Comparison of ENCODE assay signal across 13 cellular contexts in genomic region chr19:43502419-43502976, GRCh38. TPM values are rescaled to one million over a fixed set of nuclear protein-coding genes. Genes with fewer than 3 reads are reported as not detected.
DNase-seq lines count a peak whose midpoint lies in the region; ATAC-seq and TF ChIP-seq lines count a peak whose summit lies in the region.
"Had no signal": no experiment of that assay in that cellular context is flagged by ENCODE, and none has a peak within 500 bp of the region (broad histone marks: within the 10 kb centered on the region; RNA-seq: fewer than 3 reads in every experiment).

No MANE protein-coding gene starts in this region.

- no peak overlapping the region for H3K14ac ChIP-seq in H9 (ENCODE audit: insufficient read depth, low read length)

- peaks cover 12 to 25% of the 10 kb centered on the region in 2 experiments for H3K4me1 Mint-ChIP-seq in H9

- WGBS in H9 (ENCODE audit: extremely low coverage, insufficient read length, low lambda C conversion rate) = no CpG with 5 or more reads among the region's 23 CpGs

- H3K23me2 ChIP-seq in H9 (ENCODE audit: insufficient read length, low read depth, low read length, poor library complexity, severe bottlenecking) = peaks cover 21% of the 10 kb centered on the region

- no peaks in the 10 kb centered on the region for H3K79me1 ChIP-seq in H9 (ENCODE audit: insufficient read depth, low read depth, low read length, poor library complexity, severe bottlenecking)

- peaks cover 0 to 28% (median 0%) of the 10 kb centered on the region in 11 experiments; a peak in 7 of 22 replicates for H4K20me1 ChIP-seq in BLaER1 treated with 17β-estradiol and CSF1 and Interleukin-3, amounts not matched to agents 10 nM and 100 nM
- no peaks in the 10 kb centered on the region for H4K20me1 ChIP-seq in H9 (ENCODE audit: control insufficient read depth, insufficient read depth, insufficient read length)

- peaks cover 28 to 45% (median 35%) of the 10 kb centered on the region in 10 experiments; a peak in 19 of 20 replicates for H3K4me1 ChIP-seq in BLaER1 treated with 17β-estradiol and CSF1 and Interleukin-3, amounts not matched to agents 10 nM and 100 nM
- H3K4me1 ChIP-seq in H9 (ENCODE audit: insufficient read depth, low read length) = no peaks in the 10 kb centered on the region
- H3K4me1 ChIP-seq in adipocyte (ENCODE audit: control insufficient read depth, insufficient read depth, low read length) = peaks cover 16% of the 10 kb centered on the region
- peaks cover 23% of the 10 kb centered on the region for H3K4me1 ChIP-seq in lower lobe of right lung

- H4K5ac ChIP-seq in H9 (ENCODE audit: insufficient read length, low read depth, low read length) = no peak overlapping the region

- no peak overlapping the region for H2AFZ ChIP-seq in H9 (ENCODE audit: low read length)

- no peak for ATAC-seq in lower lobe of right lung
- ATAC-seq in GM21825 (IDR thresholded peaks at IDR 0.05; ENCODE audit: unreplicated experiment) = no peak
- ATAC-seq: activated CD8-positive, alpha-beta memory T cell treated with anti-CD3 and anti-CD28 coated beads, Interleukin-2, amount 10 ng/mL, durations not matched to agents 7 days and 5 days had no signal

- no peaks in the 10 kb centered on the region for H3K79me2 ChIP-seq in H9 (ENCODE audit: insufficient read depth, low read length)

- H2BK5ac ChIP-seq in H9 (ENCODE audit: insufficient read length, low read length) = no peak overlapping the region

- no peak overlapping the region for H4K91ac ChIP-seq in H9 (ENCODE audit: insufficient read length, low read depth, low read length)

- H3K9ac ChIP-seq in BLaER1 treated with 17β-estradiol and CSF1 and Interleukin-3, amounts not matched to agents 10 nM and 100 nM = peak overlapping the region in 7 of 11 experiments; percentile 76 to 88 (median 80); a peak in 6 of 22 replicates
- H3K9ac ChIP-seq in H9 (ENCODE audit: extremely low read depth, insufficient read length, low read length) (no peak overlapping the region), adipocyte (ENCODE audit: low read length) (peak overlapping the region; percentile 85)

- no peak overlapping the region for H3T11ph ChIP-seq in H9 (ENCODE audit: low read length)

- no peak overlapping the region for H3K27ac Mint-ChIP-seq in H9

- peaks cover 15 to 52% (median 29%) of the 10 kb centered on the region in 11 experiments for H3K36me3 ChIP-seq in BLaER1 treated with 17β-estradiol and CSF1 and Interleukin-3, amounts not matched to agents 10 nM and 100 nM
- H3K36me3 ChIP-seq in adipocyte (ENCODE audit: control insufficient read depth, insufficient read depth, low read length, severe bottlenecking) (no peaks in the 10 kb centered on the region), lower lobe of right lung (peaks cover 3% of the 10 kb centered on the region)

- no peak overlapping the region for H2BK20ac ChIP-seq in H9 (ENCODE audit: low read depth, low read length, poor library complexity, severe bottlenecking)

- DNase-seq in H9 (no peak), adipocyte (ENCODE audit: low read depth) (no peak), lower lobe of right lung (no peak), mucosa of gallbladder (ENCODE audit: low spot score) (no peak), globus pallidus (ENCODE audit: low spot score) (no peak), GM19240 (ENCODE audit: insufficient read length, low spot score) (no peak)
- DNase-seq: activated CD8-positive, alpha-beta memory T cell treated with anti-CD3 and anti-CD28 coated beads, Interleukin-2, amount 10 ng/mL, durations not matched to agents 7 days and 5 days; NCI-H1694 treated with DMSO at 0.1 percent for 48 hours; occipital lobe; SW 1271 had no signal

- H2BK120ac ChIP-seq in H9 (ENCODE audit: low read depth, low read length, poor library complexity, severe bottlenecking) = no peak overlapping the region

- H3K27ac ChIP-seq in BLaER1 treated with 17β-estradiol and CSF1 and Interleukin-3, amounts not matched to agents 10 nM and 100 nM = no peak overlapping the region
- H3K27ac ChIP-seq in H9 (ENCODE audit: insufficient read length, low read depth, low read length) = no peak overlapping the region
- H3K27ac ChIP-seq in lower lobe of right lung = no peak overlapping the region

- no peaks in the 10 kb centered on the region for H3K9me3 ChIP-seq in BLaER1 treated with 17β-estradiol and CSF1 and Interleukin-3, amounts not matched to agents 10 nM and 100 nM (replicated peaks in 1 of 11)
- H3K9me3 ChIP-seq in H9 (ENCODE audit: control insufficient read depth, low read depth, low read length) (no peaks in the 10 kb centered on the region), adipocyte (ENCODE audit: control insufficient read depth, low read length) (no peaks in the 10 kb centered on the region), lower lobe of right lung (no peaks in the 10 kb centered on the region)

- no peak overlapping the region for H2AK5ac ChIP-seq in H9 (ENCODE audit: insufficient read length, low read length)

- no peak for TF ChIP-seq CTCF in H9 (conservative IDR thresholded peaks at IDR 0.05)
- no peak for TF ChIP-seq CTCF in lower lobe of right lung (IDR thresholded peaks at IDR 0.05)

- H3K18ac ChIP-seq in H9 (ENCODE audit: insufficient read length, low read depth, low read length) = no peak overlapping the region

- intact Hi-C loops in lower lobe of right lung (cut with DNase I) = no loop called here

- H4K8ac ChIP-seq in H9 (replicated peaks; ENCODE audit: insufficient read length, low read depth, low read length) = no peak overlapping the region

- no peak overlapping the region for H3K23ac ChIP-seq in H9 (ENCODE audit: insufficient read length, low read depth, low read length)

- no peak overlapping the region for H3K56ac ChIP-seq in H9 (ENCODE audit: insufficient read length, low read depth, low read length)

- H3K27me3 ChIP-seq in BLaER1 treated with 17β-estradiol and CSF1 and Interleukin-3, amounts not matched to agents 10 nM and 100 nM = no peaks in the 10 kb centered on the region
- H3K27me3 ChIP-seq in H9 (ENCODE audit: insufficient read depth, low read length) (peaks cover 4% of the 10 kb centered on the region; the same call in 1 of the 2 replicates), adipocyte (replicated peaks; ENCODE audit: control insufficient read depth, insufficient read depth, low read length) (no peaks in the 10 kb centered on the region), lower lobe of right lung (ENCODE audit: low read depth) (no peaks in the 10 kb centered on the region)

- H3K36me3 Mint-ChIP-seq in H9 (ENCODE audit: insufficient read depth in 1 of 3, low read depth in 3 of 3) = no peaks in the 10 kb centered on the region; a peak in 2 of 7 replicates

- H3K4me2 ChIP-seq in BLaER1 treated with 17β-estradiol and CSF1 and Interleukin-3, amounts not matched to agents 10 nM and 100 nM = peak overlapping the region; percentile 88 to 97 (median 93)
- H3K4me2 ChIP-seq in H9 (ENCODE audit: insufficient read depth, insufficient read length, low read length) = peak overlapping the region; percentile 45

- no peak overlapping the region for H2BK15ac ChIP-seq in H9 (ENCODE audit: low read depth, low read length)

- H3K27me3 Mint-ChIP-seq in H9 (ENCODE audit: low read depth) = peaks cover 12% of the 10 kb centered on the region
- H3K27me3 Mint-ChIP-seq: activated CD8-positive, alpha-beta memory T cell treated with anti-CD3 and anti-CD28 coated beads, Interleukin-2, amount 10 ng/mL, durations not matched to agents 7 days and 5 days had no signal

- peak overlapping the region in 6 of 10 experiments; percentile 69 to 81 (median 74); a peak in 2 of 20 replicates for H3K4me3 ChIP-seq in BLaER1 treated with 17β-estradiol and CSF1 and Interleukin-3, amounts not matched to agents 10 nM and 100 nM
- peak overlapping the region; percentile 87 for H3K4me3 ChIP-seq in adipocyte (ENCODE audit: low read length)
- H3K4me3 ChIP-seq in lower lobe of right lung = peak overlapping the region; percentile 77

- H3K9me3 Mint-ChIP-seq in H9 = no peaks in the 10 kb centered on the region; a peak in 1 of 5 replicates

- H3K4me3 Mint-ChIP-seq in H9 = peak overlapping the region; percentile 81 to 87

- no peak overlapping the region for H3K4ac ChIP-seq in H9 (ENCODE audit: low read depth, low read length)

- H2BK12ac ChIP-seq in H9 (ENCODE audit: insufficient read length, low read depth, low read length) = no peak overlapping the region

RNA-seq across cellular contexts. Expression of gene PHLDB3, which starts 2.0 kb away (rescaled TPM):
- 6.7 and 8.5 TPM in 2 replicates for total RNA-seq in H9 (2021)
- total RNA-seq in lower lobe of right lung = 7.8 TPM
- 35.3 TPM for total RNA-seq in mucosa of gallbladder

RNA-seq across cellular contexts. Expression of gene ETHE1, which starts 24.5 kb away (rescaled TPM):
- 18.8 and 20.4 TPM in 2 replicates for total RNA-seq in H9 (2021)
- total RNA-seq in lower lobe of right lung = 47.4 TPM
- 55.4 TPM for total RNA-seq in mucosa of gallbladder

RNA-seq across cellular contexts. Expression of gene ZNF575, which starts 30.5 kb away (rescaled TPM):
- total RNA-seq in H9 (2021) (not detected in 2 replicates), lower lobe of right lung (2.8 TPM), mucosa of gallbladder (4.1 TPM)
- total RNA-seq: HT1080 had no signal

RNA-seq across cellular contexts. Expression of gene LYPD3, which starts 37.1 kb away (rescaled TPM):
- total RNA-seq in H9 (2021) (1.8 TPM in 2 replicates), lower lobe of right lung (0.74 TPM), mucosa of gallbladder (1.6 TPM)
- total RNA-seq: HT1080, occipital lobe had no signal
